12 cellular contexts compared by ENCODE assay signal in genomic region chr21:14116080-14116481, GRCh38.
DNase-seq lines count a peak whose midpoint lies in the region; ATAC-seq, FAIRE-seq and TF ChIP-seq lines count a peak whose summit lies in the region.
"Had no signal": no experiment of that assay in that cellular context is flagged by ENCODE, and none has a peak within 500 bp of the region (broad histone marks: within the 10 kb centered on the region; RNA-seq: fewer than 3 reads in every experiment).

No MANE protein-coding gene starts in this region.

- intact Hi-C loops in activated CD4-positive, alpha-beta memory T cell treated with anti-CD3 and anti-CD28 coated beads for 36 hours (cut with micrococcal nuclease), result no loop called here

- no peak overlapping the region for H2AK5ac ChIP-seq in mesendoderm (ENCODE audit: low read length)

- no peak overlapping the region for H3K23ac ChIP-seq in mesendoderm (ENCODE audit: low read length)

- no peak overlapping the region for H2BK120ac ChIP-seq in mesendoderm (ENCODE audit: low read depth, low read length)

- H3K79me1 ChIP-seq in mesendoderm (ENCODE audit: low read length), result no peaks in the 10 kb centered on the region

- no peak overlapping the region for H4K8ac ChIP-seq in mesendoderm (ENCODE audit: low read depth, low read length)

- H3K36me3 Mint-ChIP-seq in activated CD8-positive, alpha-beta memory T cell treated with anti-CD3 and anti-CD28 coated beads, Interleukin-2, amount 10 ng/mL, durations not matched to agents 7 days and 5 days, result peaks cover 5% of the 10 kb centered on the region
- no peaks in the 10 kb centered on the region for H3K36me3 Mint-ChIP-seq in activated CD4-positive, alpha-beta memory T cell treated with anti-CD3 and anti-CD28 coated beads for 36 hours

- POLR2A ChIA-PET in activated CD4-positive, alpha-beta memory T cell treated with anti-CD3 and anti-CD28 coated beads for 36 hours (lab: Charles Lee), result no interaction called here

- no peaks in the 10 kb centered on the region for H3K36me3 ChIP-seq in mesendoderm (ENCODE audit: control insufficient read depth, insufficient read depth, low read length)

- H3K27me3 Mint-ChIP-seq in activated CD8-positive, alpha-beta memory T cell treated with anti-CD3 and anti-CD28 coated beads, Interleukin-2, amount 10 ng/mL, durations not matched to agents 7 days and 5 days, result no peaks in the 10 kb centered on the region
- no peaks in the 10 kb centered on the region for H3K27me3 Mint-ChIP-seq in activated CD4-positive, alpha-beta memory T cell treated with anti-CD3 and anti-CD28 coated beads for 36 hours
- H3K27me3 Mint-ChIP-seq: CD4-positive, alpha-beta T cell had no signal

- no peak overlapping the region for H2BK5ac ChIP-seq in mesendoderm (ENCODE audit: low read length)

- FAIRE-seq in H54 (lab: Jason Lieb, UNC), result no peak

- no peak overlapping the region for H3K9ac ChIP-seq in mesendoderm (ENCODE audit: low read length)

- no CpG with 5 or more reads among the region's 6 CpGs for WGBS in mesendoderm (ENCODE audit: extremely low coverage, insufficient coverage, low lambda C conversion rate)

- H3K27ac Mint-ChIP-seq in activated CD8-positive, alpha-beta memory T cell treated with anti-CD3 and anti-CD28 coated beads, Interleukin-2, amount 10 ng/mL, durations not matched to agents 7 days and 5 days, result no peak overlapping the region
- no peak overlapping the region for H3K27ac Mint-ChIP-seq in activated CD4-positive, alpha-beta memory T cell treated with anti-CD3 and anti-CD28 coated beads for 36 hours
- H3K27ac Mint-ChIP-seq: CD4-positive, alpha-beta T cell had no signal

- no peak overlapping the region for H3K27ac ChIP-seq in mesendoderm (ENCODE audit: low read depth, low read length)

- H3K18ac ChIP-seq in mesendoderm (ENCODE audit: low read length), result no peak overlapping the region

- H3K4me1 Mint-ChIP-seq in activated CD8-positive, alpha-beta memory T cell treated with anti-CD3 and anti-CD28 coated beads, Interleukin-2, amount 10 ng/mL, durations not matched to agents 7 days and 5 days, result peaks cover 11% of the 10 kb centered on the region
- H3K4me1 Mint-ChIP-seq in activated CD4-positive, alpha-beta memory T cell treated with anti-CD3 and anti-CD28 coated beads for 36 hours (ENCODE audit: low read depth), result peaks cover 13% of the 10 kb centered on the region

- H3K79me2 ChIP-seq in mesendoderm (ENCODE audit: control insufficient read depth, insufficient read depth, low read length), result no peaks in the 10 kb centered on the region

- CTCF ChIA-PET in activated CD8-positive, alpha-beta memory T cell treated with anti-CD3 and anti-CD28 coated beads, Interleukin-2, amount 10 ng/mL, durations not matched to agents 7 days and 5 days (lab: Charles Lee), result no interaction called here
- CTCF ChIA-PET in activated CD4-positive, alpha-beta memory T cell treated with anti-CD3 and anti-CD28 coated beads for 36 hours (lab: Charles Lee), result no interaction called here

- H3K56ac ChIP-seq in mesendoderm (ENCODE audit: low read length), result no peak overlapping the region

- H3K9me3 Mint-ChIP-seq in activated CD8-positive, alpha-beta memory T cell treated with anti-CD3 and anti-CD28 coated beads, Interleukin-2, amount 10 ng/mL, durations not matched to agents 7 days and 5 days (ENCODE audit: low read depth), result peaks cover 2% of the 10 kb centered on the region
- H3K9me3 Mint-ChIP-seq in activated CD4-positive, alpha-beta memory T cell treated with anti-CD3 and anti-CD28 coated beads for 36 hours, result no peaks in the 10 kb centered on the region
- H3K9me3 Mint-ChIP-seq: CD4-positive, alpha-beta T cell had no signal

- ATAC-seq in GM18508 (IDR thresholded peaks at IDR 0.05; ENCODE audit: insufficient read depth, unreplicated experiment), result peak; percentile 92
- ATAC-seq in GM19468 (IDR thresholded peaks at IDR 0.05; ENCODE audit: extremely low read depth, unreplicated experiment), result peak; percentile 79
- peak; percentile 84 for ATAC-seq in HG02943 (IDR thresholded peaks at IDR 0.05; ENCODE audit: low read depth, unreplicated experiment)
- ATAC-seq in activated CD8-positive, alpha-beta memory T cell treated with anti-CD3 and anti-CD28 coated beads, Interleukin-2, amount 10 ng/mL, durations not matched to agents 7 days and 5 days, result no peak

- no peak overlapping the region for H3K4ac ChIP-seq in mesendoderm (ENCODE audit: low read depth, low read length)

- H3K4me3 Mint-ChIP-seq in activated CD8-positive, alpha-beta memory T cell treated with anti-CD3 and anti-CD28 coated beads, Interleukin-2, amount 10 ng/mL, durations not matched to agents 7 days and 5 days, result no peak overlapping the region
- no peak overlapping the region for H3K4me3 Mint-ChIP-seq in activated CD4-positive, alpha-beta memory T cell treated with anti-CD3 and anti-CD28 coated beads for 36 hours
- H3K4me3 Mint-ChIP-seq: CD4-positive, alpha-beta T cell had no signal

- DNase-seq in MV-4-11 (lab: John Stamatoyannopoulos, UW) (peak; percentile 7), H54 (ENCODE audit: insufficient read length, low spot score) (no peak), mesendoderm (no peak)
- DNase-seq in activated CD8-positive, alpha-beta memory T cell treated with anti-CD3 and anti-CD28 coated beads, Interleukin-2, amount 10 ng/mL, durations not matched to agents 7 days and 5 days, result no peak
- DNase-seq in activated CD4-positive, alpha-beta memory T cell treated with anti-CD3 and anti-CD28 coated beads for 36 hours, result no peak
- DNase-seq: activated naive CD4-positive, alpha-beta T cell treated with anti-CD3 and anti-CD28 coated beads, Interleukin-2, amount 50 U/mL, for 16 hours; CD4-positive, alpha-beta T cell; NCI-H2029; stimulated activated CD8-positive, alpha-beta memory T cell treated with anti-CD3 and anti-CD28 coated beads, Interleukin-4, amount 100 ng/mL, for 48 hours had no signal

- no peak overlapping the region for H4K5ac ChIP-seq in mesendoderm (ENCODE audit: low read length)

- no peak overlapping the region for H3K4me3 ChIP-seq in mesendoderm (ENCODE audit: low read length)

- TF ChIP-seq POLR2A in H54 (IDR thresholded peaks at IDR 0.05; ENCODE audit: low read depth, low read length), result no peak

- H3K27me3 ChIP-seq in mesendoderm (ENCODE audit: insufficient read depth, low read length, poor library complexity), result no peaks in the 10 kb centered on the region

- no peaks in the 10 kb centered on the region for H3K4me1 ChIP-seq in mesendoderm (ENCODE audit: control insufficient read depth, low read depth, low read length)

- no peak overlapping the region for H3K4me2 ChIP-seq in mesendoderm (ENCODE audit: low read length)

- no peak overlapping the region for H2BK15ac ChIP-seq in mesendoderm (replicated peaks; ENCODE audit: low read depth)
